Comparison of ENCODE assay signal across 17 cellular contexts in genomic region chr17:46783031-46783593, GRCh38. TPM values are rescaled to one million over a fixed set of nuclear protein-coding genes. Genes with fewer than 3 reads are reported as not detected.
DNase-seq lines count a peak whose midpoint lies in the region; ATAC-seq, FAIRE-seq and TF ChIP-seq lines count a peak whose summit lies in the region.
"Had no signal": no experiment of that assay in that cellular context is flagged by ENCODE, and none has a peak within 500 bp of the region (broad histone marks: within the 10 kb centered on the region; RNA-seq: fewer than 3 reads in every experiment).

No MANE protein-coding gene starts in this region.

- H3K27me3 Mint-ChIP-seq in CD8-positive, alpha-beta memory T cell = peaks cover 18% of the 10 kb centered on the region in 2 donors

- H3K27ac ChIP-seq in C4-2B = peak overlapping the region; percentile 12
- H3K27ac ChIP-seq in CD8-positive, alpha-beta memory T cell (ENCODE audit: low read depth, low read length) = no peak overlapping the region
- H3K27ac ChIP-seq: esophagus muscularis mucosa, KMS-11 had no signal

- POLR2A ChIA-PET in CD8-positive, alpha-beta memory T cell (lab: Charles Lee) = no interaction called here

- H3K4me3 Mint-ChIP-seq in CD8-positive, alpha-beta memory T cell = no peak overlapping the region
- H3K4me3 Mint-ChIP-seq: CD4-positive, alpha-beta memory T cell had no signal

- TF ChIP-seq CTCF in C4-2B (conservative IDR thresholded peaks at IDR 0.05) (no peak), bronchial epithelial cell (IDR thresholded peaks at IDR 0.05; ENCODE audit: insufficient read depth, low read length, severe bottlenecking) (no peak)

- no peaks in the 10 kb centered on the region for H3K9me3 Mint-ChIP-seq in CD8-positive, alpha-beta memory T cell
- H3K9me3 Mint-ChIP-seq: CD4-positive, alpha-beta memory T cell had no signal

- no peak for ATAC-seq in GM21423 (IDR thresholded peaks at IDR 0.05; ENCODE audit: unreplicated experiment)

- no peak overlapping the region for H3K27ac Mint-ChIP-seq in CD8-positive, alpha-beta memory T cell

- FAIRE-seq in HTR-8/SVneo (lab: Jason Lieb, UNC) = peak; percentile 13
- FAIRE-seq in bronchial epithelial cell (lab: Jason Lieb, UNC) = peak; percentile 81

- no peaks in the 10 kb centered on the region for H3K36me3 ChIP-seq in bronchial epithelial cell (ENCODE audit: control insufficient read depth, insufficient read depth, low read length)
- H3K36me3 ChIP-seq in CD8-positive, alpha-beta memory T cell (ENCODE audit: insufficient read depth, low read length) = no peaks in the 10 kb centered on the region
- H3K36me3 ChIP-seq: esophagus muscularis mucosa had no signal

- no peaks in the 10 kb centered on the region for H3K4me1 Mint-ChIP-seq in CD8-positive, alpha-beta memory T cell
- H3K4me1 Mint-ChIP-seq: CD4-positive, alpha-beta memory T cell had no signal

- no peak overlapping the region for H3K4me3 ChIP-seq in bronchial epithelial cell (ENCODE audit: low read depth, low read length)
- H3K4me3 ChIP-seq in CD8-positive, alpha-beta memory T cell (ENCODE audit: low read length) = no peak overlapping the region
- H3K4me3 ChIP-seq: esophagus muscularis mucosa had no signal

- DNase-seq in HTR-8/SVneo (ENCODE audit: insufficient read length, low spot score) = no peak
- DNase-seq in bronchial epithelial cell (ENCODE audit: low read depth) = peak; percentile 60
- peak; percentile 60 for DNase-seq in mucosa of gallbladder (ENCODE audit: low spot score)
- no peak for DNase-seq in globus pallidus (ENCODE audit: low spot score)
- no peak for DNase-seq in CD8-positive, alpha-beta memory T cell
- DNase-seq: activated CD4-positive, alpha-beta T cell treated with anti-CD3 and anti-CD28 coated beads, Interleukin-2, amount 50 U/mL, for 4 hours; activated naive CD4-positive, alpha-beta T cell treated with Interleukin-2 at 50 U/mL for 16 hours; amygdala; CD4-positive, alpha-beta memory T cell; NCI-H1092; NCI-H2171; SIG-M5 had no signal

- H3K4me1 ChIP-seq in CD8-positive, alpha-beta memory T cell (ENCODE audit: insufficient read depth, low read length) = no peaks in the 10 kb centered on the region
- H3K4me1 ChIP-seq: esophagus muscularis mucosa had no signal

- H3K36me3 Mint-ChIP-seq in CD8-positive, alpha-beta memory T cell = no peaks in the 10 kb centered on the region
- H3K36me3 Mint-ChIP-seq: CD4-positive, alpha-beta memory T cell had no signal

- peaks cover 4% of the 10 kb centered on the region for H3K27me3 ChIP-seq in bronchial epithelial cell (ENCODE audit: control insufficient read depth, insufficient read depth, low read length)
- no peaks in the 10 kb centered on the region for H3K27me3 ChIP-seq in CD8-positive, alpha-beta memory T cell (ENCODE audit: insufficient read depth, low read length, poor library complexity, severe bottlenecking)
- H3K27me3 ChIP-seq: esophagus muscularis mucosa had no signal

- CTCF ChIA-PET in CD8-positive, alpha-beta memory T cell (lab: Charles Lee) = interaction anchor here (1.0 kb wide), 1 partner anchor 25 kb away, joined by 3 read pairs; no protein-coding TSS in a partner anchor

- no peaks in the 10 kb centered on the region for H3K9me3 ChIP-seq in CD8-positive, alpha-beta memory T cell (ENCODE audit: low read length)
- H3K9me3 ChIP-seq: esophagus muscularis mucosa had no signal

RNA-seq across cellular contexts. Expression of gene WNT3, which starts 35.4 kb away (rescaled TPM):
- total RNA-seq in bronchial epithelial cell (0.79 and 1.0 TPM in 2 replicates), mucosa of gallbladder (0.52 TPM)
- not detected for total RNA-seq in CD8-positive, alpha-beta memory T cell
- polyA plus RNA-seq in CD8-positive, alpha-beta memory T cell = not detected
- total RNA-seq: CD4-positive, alpha-beta memory T cell; T-helper 1 cell treated with Interleukin-12 subunit alpha and Interleukin-12 subunit beta and Interleukin-4 antibody, amounts not matched to agents 30 ng/mL and 1 ng/mL, for 36 hours had no signal
- polyA plus RNA-seq: CD4-positive, alpha-beta memory T cell had no signal

Comparison
In these comparisons a context has a peak if more than half of its experiments do, and no peak if none do; other contexts are left out.
1. DNase-seq: peak in bronchial epithelial cell (single experiment) and mucosa of gallbladder (single experiment); none in HTR-8/SVneo (single experiment), globus pallidus (single experiment) and CD8-positive, alpha-beta memory T cell (0 of 5).